ENCODE assay signal across 12 cellular contexts in the genomic region with DNA sequence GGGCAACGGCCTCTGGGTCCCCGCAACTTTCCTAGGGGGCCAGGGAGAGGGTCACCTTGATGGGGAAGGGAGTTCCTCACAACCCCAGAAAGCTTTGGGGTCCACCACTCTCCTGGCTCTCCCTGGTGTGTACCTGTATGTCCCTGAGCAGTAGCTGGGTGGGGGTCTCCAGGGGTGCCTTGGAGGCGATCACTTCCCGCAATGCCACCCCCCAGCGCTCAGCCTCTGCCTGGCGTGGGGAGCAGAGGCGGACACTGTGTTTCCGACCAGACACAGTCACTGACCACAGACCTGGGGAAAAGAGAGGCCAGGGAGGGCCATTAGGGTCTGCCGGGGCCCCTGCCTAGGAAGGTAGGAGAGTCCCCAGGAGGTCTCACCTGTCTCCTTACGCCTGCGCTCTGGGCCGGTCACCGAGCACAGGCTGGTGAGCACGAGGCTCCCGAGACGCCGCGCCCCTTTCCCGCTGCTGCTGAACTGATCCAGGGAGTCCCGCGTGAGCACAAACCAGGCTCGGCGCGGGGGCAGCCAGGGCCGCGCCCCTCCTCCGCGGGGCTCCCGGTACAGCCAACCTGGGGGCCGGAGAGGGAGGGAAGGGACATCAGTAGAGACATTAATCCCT. TPM values are rescaled to one million over a fixed set of nuclear protein-coding genes. Genes with fewer than 3 reads are reported as not detected.
DNase-seq lines count a peak whose midpoint lies in the region; ATAC-seq and TF ChIP-seq lines count a peak whose summit lies in the region.
"Had no signal": no experiment of that assay in that cellular context is flagged by ENCODE, and none has a peak within 500 bp of the region (broad histone marks: within the 10 kb centered on the region; RNA-seq: fewer than 3 reads in every experiment).

No MANE protein-coding gene starts in this region.

- WGBS in mesenchymal stem cell = 82% methylated on average over 30 of the region's 30 CpGs
- 48 to 64% methylated on average over 12 to 24 of the region's 30 CpGs for WGBS in tibial nerve, 2 donors

- H4K8ac ChIP-seq in mesenchymal stem cell (ENCODE audit: low read length) = peak overlapping the region; percentile 51

- no peak overlapping the region for H2AK5ac ChIP-seq in mesenchymal stem cell (ENCODE audit: low read length, severe bottlenecking)

- TF ChIP-seq CTCF in HFF-Myc (IDR thresholded peaks at IDR 0.05; ENCODE audit: low read depth, low read length, missing control alignments) = no peak
- TF ChIP-seq CTCF in colonic mucosa (IDR thresholded peaks at IDR 0.05) = no peak
- TF ChIP-seq CTCF in tibial nerve (IDR thresholded peaks at IDR 0.05) = no peak

- H3K4me3 ChIP-seq in HFF-Myc (replicated peaks; ENCODE audit: low read depth, low read length) (peak overlapping the region; percentile 63), colonic mucosa (no peak overlapping the region), mesenchymal stem cell (ENCODE audit: insufficient read depth in 1 of 2, low read depth in 1 of 2, low read length in 2 of 2) (peak overlapping the region in 1 of 2 experiments; percentile 56), tibial nerve (peak overlapping the region in 2 of 4 donors; percentile 50 to 98)

- H3K18ac ChIP-seq in mesenchymal stem cell (ENCODE audit: low read depth in 1 of 2, low read length in 2 of 2) = peak overlapping the region; percentile 37 to 48

- H3K4ac ChIP-seq in mesenchymal stem cell (ENCODE audit: low read depth in 1 of 2, low read length in 2 of 2) = peak overlapping the region; percentile 13 to 57

- no peaks in the 10 kb centered on the region for H3K27me3 ChIP-seq in colonic mucosa
- no peaks in the 10 kb centered on the region for H3K27me3 ChIP-seq in mesenchymal stem cell (ENCODE audit: control insufficient read depth in 1 of 2, insufficient read depth in 1 of 2, low read length in 2 of 2)
- no peaks in the 10 kb centered on the region for H3K27me3 ChIP-seq in tibial nerve

- no peak for TF ChIP-seq EP300 in tibial nerve (IDR thresholded peaks at IDR 0.05)

- H2BK12ac ChIP-seq in mesenchymal stem cell (ENCODE audit: low read length in 2 of 2) = peak overlapping the region; percentile 2 to 24

- H3K9ac ChIP-seq in colonic mucosa (ENCODE audit: low read depth in 2 of 2, low read length in 2 of 2) = peak overlapping the region; percentile 19 to 30
- peak overlapping the region; percentile 22 for H3K9ac ChIP-seq in mesenchymal stem cell (ENCODE audit: low read length)

- peak overlapping the region; percentile 83 for H4K91ac ChIP-seq in mesenchymal stem cell (ENCODE audit: low read length)

- no peak for DNase-seq in HFF-Myc (ENCODE audit: extremely low read depth, low read depth)
- DNase-seq in colonic mucosa = no peak
- no peak for DNase-seq in mesenchymal stem cell
- no peak for DNase-seq in tibial nerve (ENCODE audit: low spot score in 2 of 2)
- no peak for DNase-seq in left lobe of liver (ENCODE audit: low spot score)
- no peak for DNase-seq in NCI-H146 (lab: John Stamatoyannopoulos, UW)
- DNase-seq: amniotic stem cell, DMS 273 treated with DMSO at 0.1 percent for 48 hours, NCI-H446 treated with DMSO at 0.1 percent for 48 hours, SHP77 had no signal

- H3K36me3 ChIP-seq in colonic mucosa (peaks cover 4% of the 10 kb centered on the region), mesenchymal stem cell (ENCODE audit: control insufficient read depth in 1 of 2, insufficient read depth in 2 of 2, low read depth in 1 of 2, low read length in 2 of 2) (peaks cover 45 to 57% of the 10 kb centered on the region in 2 experiments), tibial nerve (peaks cover 0 to 54% (median 0%) of the 10 kb centered on the region in 3 donors)

- H3K4me2 ChIP-seq in mesenchymal stem cell (ENCODE audit: low read length, poor library complexity, severe bottlenecking) = peak overlapping the region; percentile 19

- no peak for TF ChIP-seq POLR2A in tibial nerve (IDR thresholded peaks at IDR 0.05)

- H3K14ac ChIP-seq in mesenchymal stem cell (ENCODE audit: low read length in 2 of 2) = no peak overlapping the region

- no peak overlapping the region for H3K23ac ChIP-seq in mesenchymal stem cell (ENCODE audit: low read length in 2 of 2)

- H2BK120ac ChIP-seq in mesenchymal stem cell (ENCODE audit: low read depth, low read length) = peak overlapping the region; percentile 54

- H2BK5ac ChIP-seq in mesenchymal stem cell (ENCODE audit: low read depth, low read length, poor library complexity, severe bottlenecking) = no peak overlapping the region

- H3K4me1 ChIP-seq in colonic mucosa = peaks cover 17% of the 10 kb centered on the region
- H3K4me1 ChIP-seq in mesenchymal stem cell (ENCODE audit: control insufficient read depth, insufficient read depth, low read depth, low read length) = peaks cover 50% of the 10 kb centered on the region
- peaks cover 0 to 81% (median 30%) of the 10 kb centered on the region in 4 donors for H3K4me1 ChIP-seq in tibial nerve

- intact Hi-C loops in colonic mucosa (cut with DNase I) = loop anchor here (5.0 kb wide), 1 partner anchor 66 kb away; a partner anchor contains a TSS

- peak overlapping the region; percentile 85 for H2BK15ac ChIP-seq in mesenchymal stem cell (ENCODE audit: low read depth, poor library complexity, severe bottlenecking)

- no peak overlapping the region for H2AFZ ChIP-seq in mesenchymal stem cell (ENCODE audit: low read depth, low read length)

- H3K27ac ChIP-seq in colonic mucosa = no peak overlapping the region
- H3K27ac ChIP-seq in mesenchymal stem cell (ENCODE audit: low read length, poor library complexity, severe bottlenecking) = no peak overlapping the region
- H3K27ac ChIP-seq in tibial nerve = peak overlapping the region; percentile 46 to 97 (median 72)

- peaks cover 38% of the 10 kb centered on the region for H3K79me1 ChIP-seq in mesenchymal stem cell (replicated peaks; ENCODE audit: low read length, poor library complexity, severe bottlenecking)

- no peak for ATAC-seq in left lobe of liver
- no peak for ATAC-seq in activated CD4-positive, CD25-positive, alpha-beta regulatory T cell treated with anti-CD3 and anti-CD28 coated beads, Interleukin-2, amount 50 U/mL, for 24 hours
- ATAC-seq: stimulated activated effector memory CD8-positive, alpha-beta T cell treated with anti-CD3 and anti-CD28 coated beads, Interleukin-12 subunit alpha, Interleukin-12 subunit beta, amount 100 ng/mL, for 72 hours had no signal

- H3K9me3 ChIP-seq in colonic mucosa (no peaks in the 10 kb centered on the region), mesenchymal stem cell (ENCODE audit: control insufficient read depth, low read length) (no peaks in the 10 kb centered on the region), tibial nerve (no peaks in the 10 kb centered on the region)

RNA-seq across cellular contexts. Expression of a gene that starts 3.4 kb away (rescaled TPM):
- total RNA-seq in colonic mucosa (10 to 100 TPM; 14.6 to 17.6 TPM), tibial nerve (10 to 100 TPM; 32.4 to 57.7 (median 46.1) TPM), left lobe of liver (27.6 TPM)
- polyA plus RNA-seq in mesenchymal stem cell (2013, experiment 1 of 2) = 24.7 TPM
- polyA plus RNA-seq in mesenchymal stem cell (2013, experiment 2 of 2) = 23.8 TPM

RNA-seq across cellular contexts. Expression of a gene that starts 8.3 kb away (rescaled TPM):
- total RNA-seq in colonic mucosa (under 1 TPM; 0.56 to 0.86 TPM), tibial nerve (10 to 100 TPM in 1 of 4 donors, 1 to 10 TPM in 3; 3.7 to 11.1 (median 7.1) TPM), left lobe of liver (0.13 TPM)
- polyA plus RNA-seq in mesenchymal stem cell (2013, experiment 1 of 2) = 0.97 TPM
- polyA plus RNA-seq in mesenchymal stem cell (2013, experiment 2 of 2) = 0.97 TPM

RNA-seq across cellular contexts. Expression of a gene that starts 9.0 kb away (rescaled TPM):
- total RNA-seq in colonic mucosa (1 to 10 TPM; 1.5 to 5.0 TPM), tibial nerve (10 to 100 TPM in 2 of 4 donors, 1 to 10 TPM in 2; 6.3 to 21.0 (median 12.6) TPM), left lobe of liver (0.93 TPM)
- polyA plus RNA-seq in mesenchymal stem cell (2013, experiment 1 of 2) = 16.0 TPM
- polyA plus RNA-seq in mesenchymal stem cell (2013, experiment 2 of 2) = 14.6 TPM

RNA-seq across cellular contexts. Expression of a gene that starts 14.3 kb away (rescaled TPM):
- total RNA-seq in colonic mucosa = 1 to 10 TPM; 5.6 to 7.7 TPM
- 22.2 TPM for polyA plus RNA-seq in mesenchymal stem cell (2013, experiment 1 of 2)
- 20.6 TPM for polyA plus RNA-seq in mesenchymal stem cell (2013, experiment 2 of 2)
- 10 to 100 TPM; 48.2 to 92.4 (median 77.6) TPM for total RNA-seq in tibial nerve
- total RNA-seq in left lobe of liver = 7.6 TPM

Comparison
In these comparisons a context has a peak if more than half of its experiments do, and no peak if none do; other contexts are left out.
1. H3K27ac ChIP-seq: peak in tibial nerve (4 of 4); none in colonic mucosa (single experiment) and mesenchymal stem cell (single experiment).